Comparison of ENCODE assay signal across 17 cellular contexts in genomic region chr3:5633960-5634359, GRCh38.
DNase-seq lines count a peak whose midpoint lies in the region; TF ChIP-seq lines count a peak whose summit lies in the region.
"Had no signal": no experiment of that assay in that cellular context is flagged by ENCODE, and none has a peak within 500 bp of the region (broad histone marks: within the 10 kb centered on the region; RNA-seq: fewer than 3 reads in every experiment).

No MANE protein-coding gene starts in this region.

- H3K4me3 ChIP-seq in HUES48 (ENCODE audit: low read depth, low read length) (no peak overlapping the region), mesendoderm (ENCODE audit: low read length) (no peak overlapping the region), SK-N-SH (ENCODE audit: low read depth in 2 of 2, low read length in 1 of 2) (no peak overlapping the region)
- H3K4me3 ChIP-seq: A549 had no signal

- TF ChIP-seq RAD21 in SK-N-SH (IDR thresholded peaks at IDR 0.05; ENCODE audit: low read length): no peak

- no peak overlapping the region for H3K4me2 ChIP-seq in mesendoderm (ENCODE audit: low read length)
- H3K4me2 ChIP-seq in SK-N-SH: no peak overlapping the region
- H3K4me2 ChIP-seq: A549 had no signal

- H3K18ac ChIP-seq in mesendoderm (ENCODE audit: low read length): no peak overlapping the region

- H3K4me1 Mint-ChIP-seq in CD14-positive monocyte: peaks cover 5% of the 10 kb centered on the region
- H3K4me1 Mint-ChIP-seq: CD4-positive, CD25-positive, alpha-beta regulatory T cell had no signal

- CTCF ChIA-PET in SK-N-SH (lab: Yijun Ruan, JAX): interaction anchor here (0.7 kb wide), 1 partner anchor 12 kb away, joined by 3 read pairs; no protein-coding TSS in a partner anchor

- intact Hi-C loops in CD14-positive monocyte (cut with micrococcal nuclease): no loop called here

- H2AFZ ChIP-seq in SK-N-SH (ENCODE audit: low read depth): no peak overlapping the region

- H3K4me1 ChIP-seq in HUES48 (ENCODE audit: control insufficient read depth, insufficient read depth, low read length) (no peaks in the 10 kb centered on the region), mesendoderm (ENCODE audit: control insufficient read depth, low read depth, low read length) (no peaks in the 10 kb centered on the region), SK-N-SH (ENCODE audit: control insufficient read depth in 1 of 2, insufficient read depth in 2 of 2, low read depth in 1 of 2, low read length in 1 of 2) (no peaks in the 10 kb centered on the region)
- H3K4me1 ChIP-seq: A549, Caco-2 had no signal

- H3K27ac Mint-ChIP-seq in CD14-positive monocyte: no peak overlapping the region
- H3K27ac Mint-ChIP-seq: CD4-positive, CD25-positive, alpha-beta regulatory T cell; CD8-positive, alpha-beta T cell had no signal

- no peak overlapping the region for H3K4me3 Mint-ChIP-seq in CD14-positive monocyte
- H3K4me3 Mint-ChIP-seq: CD4-positive, CD25-positive, alpha-beta regulatory T cell; CD8-positive, alpha-beta T cell had no signal

- no peaks in the 10 kb centered on the region for H3K9me2 ChIP-seq in SK-N-SH

- H3K27ac ChIP-seq in HUES48 (ENCODE audit: low read depth, low read length) (peak overlapping the region; percentile 10), mesendoderm (ENCODE audit: low read depth, low read length) (no peak overlapping the region), SK-N-SH (ENCODE audit: low read depth in 2 of 2, low read length in 1 of 2) (no peak overlapping the region)
- H3K27ac ChIP-seq: A549 had no signal

- H3K79me2 ChIP-seq in mesendoderm (ENCODE audit: control insufficient read depth, insufficient read depth, low read length): no peaks in the 10 kb centered on the region
- no peaks in the 10 kb centered on the region for H3K79me2 ChIP-seq in SK-N-SH (ENCODE audit: insufficient read depth)

- H3K27me3 ChIP-seq in HUES48 (ENCODE audit: control insufficient read depth, insufficient read depth, low read length) (no peaks in the 10 kb centered on the region), mesendoderm (ENCODE audit: insufficient read depth, low read length, poor library complexity) (no peaks in the 10 kb centered on the region), SK-N-SH (ENCODE audit: insufficient read depth) (no peaks in the 10 kb centered on the region)

- H2BK15ac ChIP-seq in mesendoderm (replicated peaks; ENCODE audit: low read depth): no peak overlapping the region

- H4K5ac ChIP-seq in mesendoderm (ENCODE audit: low read length): no peak overlapping the region

- POLR2A ChIA-PET in SK-N-SH (lab: Yijun Ruan, JAX): no interaction called here

- H3K79me1 ChIP-seq in mesendoderm (ENCODE audit: low read length): no peaks in the 10 kb centered on the region

- H3K36me3 Mint-ChIP-seq in CD14-positive monocyte: no peaks in the 10 kb centered on the region
- H3K36me3 Mint-ChIP-seq: CD4-positive, CD25-positive, alpha-beta regulatory T cell; CD8-positive, alpha-beta T cell had no signal

- H3K36me3 ChIP-seq in HUES48 (ENCODE audit: control insufficient read depth, insufficient read depth, low read length) (no peaks in the 10 kb centered on the region), mesendoderm (ENCODE audit: control insufficient read depth, insufficient read depth, low read length) (no peaks in the 10 kb centered on the region), SK-N-SH (replicated peaks in 1 of 2; ENCODE audit: control insufficient read depth in 1 of 2, insufficient read depth in 2 of 2, low read length in 1 of 2) (no peaks in the 10 kb centered on the region)

- TF ChIP-seq EP300 in SK-N-SH (IDR thresholded peaks at IDR 0.05; ENCODE audit: borderline replicate concordance in 1 of 2, low read depth in 1 of 2, low read length in 1 of 2): no peak

- H2AK5ac ChIP-seq in mesendoderm (ENCODE audit: low read length): no peak overlapping the region

- peaks cover 0 to 22% (median 10%) of the 10 kb centered on the region in 7 donors for H3K9me3 Mint-ChIP-seq in CD14-positive monocyte

- no peaks in the 10 kb centered on the region for H4K20me1 ChIP-seq in SK-N-SH (ENCODE audit: insufficient read depth)

- peaks cover 3 to 14% (median 5%) of the 10 kb centered on the region in 3 donors for H3K27me3 Mint-ChIP-seq in CD14-positive monocyte (ENCODE audit: low read depth in 3 of 3)
- H3K27me3 Mint-ChIP-seq: CD4-positive, CD25-positive, alpha-beta regulatory T cell had no signal

- no peak overlapping the region for H3K23ac ChIP-seq in mesendoderm (ENCODE audit: low read length)

- H2BK120ac ChIP-seq in mesendoderm (ENCODE audit: low read depth, low read length): no peak overlapping the region

- no peak overlapping the region for H3K4ac ChIP-seq in mesendoderm (ENCODE audit: low read depth, low read length)

- H2BK5ac ChIP-seq in mesendoderm (ENCODE audit: low read length): no peak overlapping the region

- H3K9ac ChIP-seq in HUES48 (ENCODE audit: low read depth, low read length): no peak overlapping the region
- no peak overlapping the region for H3K9ac ChIP-seq in mesendoderm (ENCODE audit: low read length)
- no peak overlapping the region for H3K9ac ChIP-seq in SK-N-SH

- DNase-seq in CD14-positive monocyte (ENCODE audit: low spot score) (peak; percentile 42), mesendoderm (peak; percentile 6), AG08396 (ENCODE audit: low spot score) (no peak), NCI-H69 (lab: John Stamatoyannopoulos, UW) (no peak), SK-N-SH (no peak)
- DNase-seq: 8988T; ACHN; C1 segment of cervical spinal cord; CD4-positive, CD25-positive, alpha-beta regulatory T cell; CD8-positive, alpha-beta T cell; DMS153; DND-41; GOT3; H7 had no signal

- TF ChIP-seq CTCF in CD14-positive monocyte (IDR thresholded peaks at IDR 0.05) (no peak), SK-N-SH (IDR thresholded peaks at IDR 0.05) (no peak)

- H4K8ac ChIP-seq in mesendoderm (ENCODE audit: low read depth, low read length): no peak overlapping the region

- H3K9me3 ChIP-seq in HUES48 (ENCODE audit: control insufficient read depth, insufficient read depth, low read length): no peaks in the 10 kb centered on the region
- H3K9me3 ChIP-seq in SK-N-SH: no peaks in the 10 kb centered on the region
- H3K9me3 ChIP-seq: A549, Caco-2 had no signal

- no peak overlapping the region for H3K56ac ChIP-seq in mesendoderm (ENCODE audit: low read length)

- WGBS in mesendoderm (ENCODE audit: extremely low coverage, insufficient coverage, low lambda C conversion rate): no CpG with 5 or more reads among the region's 10 CpGs
- 5% methylated on average over 10 of the region's 10 CpGs for WGBS in SK-N-SH (ENCODE audit: low lambda C conversion rate)

- no peaks in the 10 kb centered on the region for H3F3A ChIP-seq in SK-N-SH (replicated peaks; ENCODE audit: insufficient read depth)

TF ChIP-seq in SK-N-SH, 30 proteins besides CTCF, POLR2A, EP300 and RAD21:
- TF ChIP-seq ZBTB33 (IDR thresholded peaks at IDR 0.05; ENCODE audit: borderline replicate concordance, low read depth) (no peak), RFX5 (IDR thresholded peaks at IDR 0.05; ENCODE audit: low read length) (no peak), CHD2 (IDR thresholded peaks at IDR 0.05; ENCODE audit: low read length, partially characterized antibody) (no peak), RXRA (IDR thresholded peaks at IDR 0.05; ENCODE audit: borderline replicate concordance, low read depth) (no peak), MXI1 (IDR thresholded peaks at IDR 0.05; ENCODE audit: low read depth, low read length) (no peak), TEAD4 (IDR thresholded peaks at IDR 0.05; ENCODE audit: borderline replicate concordance, insufficient read depth) (no peak), MAX (IDR thresholded peaks at IDR 0.05; ENCODE audit: low read depth) (no peak)
- TF ChIP-seq, protein P1, sequence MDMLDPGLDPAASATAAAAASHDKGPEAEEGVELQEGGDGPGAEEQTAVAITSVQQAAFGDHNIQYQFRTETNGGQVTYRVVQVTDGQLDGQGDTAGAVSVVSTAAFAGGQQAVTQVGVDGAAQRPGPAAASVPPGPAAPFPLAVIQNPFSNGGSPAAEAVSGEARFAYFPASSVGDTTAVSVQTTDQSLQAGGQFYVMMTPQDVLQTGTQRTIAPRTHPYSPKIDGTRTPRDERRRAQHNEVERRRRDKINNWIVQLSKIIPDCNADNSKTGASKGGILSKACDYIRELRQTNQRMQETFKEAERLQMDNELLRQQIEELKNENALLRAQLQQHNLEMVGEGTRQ (IDR thresholded peaks at IDR 0.05; ENCODE audit: borderline replicate concordance, low read depth, low read length): no peak

Comparison
In these comparisons a context has a peak if more than half of its experiments do, and no peak if none do; other contexts are left out.
1. DNase-seq: peak in CD14-positive monocyte (single experiment) and mesendoderm (single experiment); none in AG08396 (single experiment), NCI-H69 (single experiment) and SK-N-SH (single experiment).